Comparison of ENCODE assay signal across 15 cellular contexts in genomic region chr1:119448112-119448511, GRCh38. TPM values are rescaled to one million over a fixed set of nuclear protein-coding genes. Genes with fewer than 3 reads are reported as not detected.
DNase-seq lines count a peak whose midpoint lies in the region; ATAC-seq and TF ChIP-seq lines count a peak whose summit lies in the region.
"Had no signal": no experiment of that assay in that cellular context is flagged by ENCODE, and none has a peak within 500 bp of the region (broad histone marks: within the 10 kb centered on the region; RNA-seq: fewer than 3 reads in every experiment).

No MANE protein-coding gene starts in this region.

- H3K27me3 ChIP-seq in A673 (replicated peaks; ENCODE audit: insufficient read depth, low read depth, low read length, poor library complexity) = no peaks in the 10 kb centered on the region
- peaks cover 7% of the 10 kb centered on the region for H3K27me3 ChIP-seq in foreskin keratinocyte
- H3K27me3 ChIP-seq: vagina had no signal

- no peaks in the 10 kb centered on the region for H3K36me3 Mint-ChIP-seq in activated naive CD8-positive, alpha-beta T cell treated with anti-CD3 and anti-CD28 coated beads for 36 hours

- no peak overlapping the region for H3K27ac Mint-ChIP-seq in activated naive CD8-positive, alpha-beta T cell treated with anti-CD3 and anti-CD28 coated beads for 36 hours

- no peaks in the 10 kb centered on the region for H3K9me3 Mint-ChIP-seq in activated naive CD8-positive, alpha-beta T cell treated with anti-CD3 and anti-CD28 coated beads for 36 hours

- no peak for DNase-seq in A673 (ENCODE audit: low spot score)
- no peak for DNase-seq in GM13977 (ENCODE audit: low spot score)
- DNase-seq in OCI-LY7 (ENCODE audit: low spot score) = no peak
- DNase-seq in foreskin keratinocyte = no peak
- no peak for DNase-seq in Ammon's horn (ENCODE audit: low spot score)
- DNase-seq in activated naive CD8-positive, alpha-beta T cell treated with anti-CD3 and anti-CD28 coated beads for 36 hours = no peak
- DNase-seq: activated CD4-positive, alpha-beta T cell treated with anti-CD3 and anti-CD28 coated beads for 48 hours; NCI-H2029 treated with DMSO at 0.1 percent for 48 hours; stimulated activated CD4-positive, alpha-beta T cell treated with anti-CD3 and anti-CD28 coated beads, Interleukin-1b, Interleukin-23, amount 100 ng/mL, for 48 hours; SW 1271 had no signal

- ATAC-seq in foreskin keratinocyte = peak; percentile 40
- ATAC-seq in HG03442 (IDR thresholded peaks at IDR 0.05; ENCODE audit: unreplicated experiment) = no peak
- ATAC-seq in GM18870 (IDR thresholded peaks at IDR 0.05; ENCODE audit: unreplicated experiment) = no peak

- no peaks in the 10 kb centered on the region for H3K4me1 ChIP-seq in A673 (ENCODE audit: insufficient read depth, low read length, poor library complexity, severe bottlenecking)
- no peaks in the 10 kb centered on the region for H3K4me1 ChIP-seq in OCI-LY7 (ENCODE audit: insufficient read depth, low read length, poor library complexity, severe bottlenecking)
- no peaks in the 10 kb centered on the region for H3K4me1 ChIP-seq in foreskin keratinocyte

- H3K36me3 ChIP-seq in A673 (ENCODE audit: insufficient read depth, low read length, poor library complexity, severe bottlenecking) = no peaks in the 10 kb centered on the region
- no peaks in the 10 kb centered on the region for H3K36me3 ChIP-seq in OCI-LY7 (ENCODE audit: insufficient read depth, low read length)
- H3K36me3 ChIP-seq: vagina had no signal

- in situ Hi-C loops in GM13977 (cut with MboI; ENCODE audit: low pct_unique_long_range_greater_than_20kb, low sequenced_read_pairs, unreplicated experiment) = no loop called here

- no peaks in the 10 kb centered on the region for H4K20me1 ChIP-seq in OCI-LY7 (ENCODE audit: insufficient read depth, low read length)

- POLR2A ChIA-PET in A673 (lab: Charles Lee; ENCODE audit: low non-redundant PET) = no interaction called here
- POLR2A ChIA-PET in OCI-LY7 (lab: Charles Lee) = no interaction called here

- no peaks in the 10 kb centered on the region for H3K79me2 ChIP-seq in OCI-LY7 (ENCODE audit: insufficient read depth, low read depth, low read length)

- H3K9me3 ChIP-seq in A673 (ENCODE audit: low read depth, low read length, poor library complexity, severe bottlenecking) (no peaks in the 10 kb centered on the region), OCI-LY7 (ENCODE audit: low read length) (no peaks in the 10 kb centered on the region)
- H3K9me3 ChIP-seq: vagina had no signal

- BruUV-seq in A673 (replicated peaks; lab: Mats Ljungman, UMichigan) (no TSS peak), OCI-LY7 (replicated peaks; lab: Mats Ljungman, UMichigan) (no TSS peak)

- intact Hi-C loops in A673 (cut with micrococcal nuclease; ENCODE audit: unreplicated experiment) (no loop called here), OCI-LY7 (cut with micrococcal nuclease; ENCODE audit: unreplicated experiment) (no loop called here)

- no peak overlapping the region for H3K4me3 ChIP-seq in A673 (ENCODE audit: low read depth, low read length, poor library complexity, severe bottlenecking)
- H3K4me3 ChIP-seq in OCI-LY7 (ENCODE audit: low read depth, low read length, poor library complexity, severe bottlenecking) = no peak overlapping the region
- H3K4me3 ChIP-seq: vagina had no signal

- no peak overlapping the region for H3K27ac ChIP-seq in A673 (ENCODE audit: low read depth, low read length, poor library complexity, severe bottlenecking)
- no peak overlapping the region for H3K27ac ChIP-seq in OCI-LY7 (ENCODE audit: low read depth, low read length, poor library complexity, severe bottlenecking)
- H3K27ac ChIP-seq in foreskin keratinocyte = no peak overlapping the region
- H3K27ac ChIP-seq: vagina had no signal

- H3K27me3 Mint-ChIP-seq in activated naive CD8-positive, alpha-beta T cell treated with anti-CD3 and anti-CD28 coated beads for 36 hours = peaks cover 8% of the 10 kb centered on the region

- no peak overlapping the region for H3K4me2 ChIP-seq in OCI-LY7 (ENCODE audit: low read length)

- no peak overlapping the region for H2AFZ ChIP-seq in OCI-LY7 (ENCODE audit: low read length)

- TF ChIP-seq CTCF in A673 (conservative IDR thresholded peaks at IDR 0.05; ENCODE audit: low read depth, low read length) (peak; percentile 35; the same call in 1 of the 2 replicates), GM13977 (IDR thresholded peaks at IDR 0.05; ENCODE audit: extremely low read depth, insufficient read depth, missing control alignments) (peak; percentile 19), OCI-LY7 (conservative IDR thresholded peaks at IDR 0.05; ENCODE audit: low read length) (peak; percentile 54; the same call in 1 of the 2 replicates), foreskin keratinocyte (conservative IDR thresholded peaks at IDR 0.05) (peak; percentile 60)

- H3K4me1 Mint-ChIP-seq in activated naive CD8-positive, alpha-beta T cell treated with anti-CD3 and anti-CD28 coated beads for 36 hours = peaks cover 1% of the 10 kb centered on the region

- H3K9me2 ChIP-seq in OCI-LY7 (ENCODE audit: insufficient read depth, low read length) = no peaks in the 10 kb centered on the region

- CTCF ChIA-PET in A673 (lab: Charles Lee) (no interaction called here), OCI-LY7 (lab: Charles Lee; ENCODE audit: unreplicated experiment) (no interaction called here)

- no peak overlapping the region for H3K4me3 Mint-ChIP-seq in activated naive CD8-positive, alpha-beta T cell treated with anti-CD3 and anti-CD28 coated beads for 36 hours

RNA-seq across cellular contexts. Expression of gene HSD3B2, which starts 33.2 kb away (rescaled TPM):
- total RNA-seq in A673 (2021) = not detected in 2 replicates
- not detected in 2 replicates for total RNA-seq in OCI-LY7 (2014; rRNA removed; shearing (Covaris generic))
- total RNA-seq in OCI-LY7 (2022) = not detected in 2 replicates
- total RNA-seq in foreskin keratinocyte = not detected in 2 replicates
- not detected in 2 replicates for polyA plus RNA-seq in foreskin keratinocyte
- not detected for total RNA-seq in activated naive CD8-positive, alpha-beta T cell treated with anti-CD3 and anti-CD28 coated beads for 36 hours
- total RNA-seq: astrocyte, mesenteric fat pad had no signal

RNA-seq across cellular contexts. Expression of gene HSD3B1, which starts 58.9 kb away (rescaled TPM):
- total RNA-seq in A673 (2021) (not detected in 2 replicates), OCI-LY7 (2022) (not detected in 2 replicates), foreskin keratinocyte (0.07 TPM in 1 of 2 replicates, not detected in the other)
- total RNA-seq in OCI-LY7 (2014; rRNA removed; shearing (Covaris generic)) = not detected in 2 replicates
- 0.06 and 0.08 TPM in 2 replicates for polyA plus RNA-seq in foreskin keratinocyte
- total RNA-seq in activated naive CD8-positive, alpha-beta T cell treated with anti-CD3 and anti-CD28 coated beads for 36 hours = not detected
- total RNA-seq: mesenteric fat pad, vagina had no signal
